In the genomic region with DNA sequence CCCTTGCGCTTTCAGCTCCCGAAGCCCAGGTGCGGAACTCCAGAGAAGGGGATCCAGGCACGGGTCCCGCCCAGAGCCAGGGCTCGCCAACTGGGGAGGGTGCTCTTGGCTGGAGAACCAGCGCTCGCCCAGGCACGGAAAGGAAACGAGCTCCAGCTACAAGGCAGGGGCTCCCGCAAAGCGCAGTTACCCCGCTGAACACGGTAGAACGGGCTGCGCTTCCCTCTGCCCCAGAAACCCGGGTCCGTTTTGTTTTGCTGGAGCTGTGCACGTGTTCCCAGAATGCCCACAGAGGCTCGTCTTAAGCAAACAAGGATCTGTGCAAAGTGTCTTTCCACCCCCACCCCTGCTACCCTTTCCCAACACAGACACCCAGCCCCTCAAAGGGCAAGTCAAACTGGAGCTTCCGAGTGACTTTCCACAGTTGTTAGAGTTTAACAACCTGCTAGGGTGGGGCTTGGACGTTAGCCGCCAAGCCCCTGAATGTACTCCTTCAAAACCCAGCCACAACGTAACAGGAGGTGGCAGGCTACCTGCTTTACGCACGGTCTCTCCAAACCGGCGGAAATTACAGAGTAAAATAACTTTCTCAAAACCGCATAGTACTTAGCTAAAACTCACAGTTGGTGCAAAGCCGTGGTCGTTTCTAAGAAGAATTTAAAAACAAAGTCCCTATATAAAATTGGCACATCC, we compare ENCODE assay signal across 8 cellular contexts. TPM values are rescaled to one million over a fixed set of nuclear protein-coding genes. Genes with fewer than 3 reads are reported as not detected.
A peak's percentile ranks its signal among the peaks of the same experiment; 100 is the strongest.
DNase-seq lines count a peak whose midpoint lies in the region; ATAC-seq and TF ChIP-seq lines count a peak whose summit lies in the region.

No MANE protein-coding gene starts in this region.

- H3K4me1 ChIP-seq in stomach: peaks cover 5 to 58% (median 29%) of the 10 kb centered on the region in 4 donors
- H3K4me1 ChIP-seq in Karpas-422 (ENCODE audit: low read length): no peaks in the 10 kb centered on the region

- H3K9me2 ChIP-seq in Karpas-422 (replicated peaks; ENCODE audit: insufficient read depth, low read length): no peaks in the 10 kb centered on the region

- TF ChIP-seq CTCF in AG10803 (conservative IDR thresholded peaks at IDR 0.05; ENCODE audit: low read length) (no peak), stomach (IDR thresholded peaks at IDR 0.05) (no peak)

- H3K4me1 Mint-ChIP-seq in activated T-cell treated with anti-CD3 and anti-CD28 coated beads, Interleukin-2, amount 50 U/mL, for 24 hours (ENCODE audit: low read depth): peaks cover 50% of the 10 kb centered on the region
- H3K4me1 Mint-ChIP-seq in naive B cell: peaks cover 26 to 45% (median 38%) of the 10 kb centered on the region in 3 donors

- H3K9me3 ChIP-seq in stomach (no peaks in the 10 kb centered on the region), Karpas-422 (ENCODE audit: low read length) (no peaks in the 10 kb centered on the region)

- peak overlapping the region; percentile 96 for H3K4me3 Mint-ChIP-seq in activated T-cell treated with anti-CD3 and anti-CD28 coated beads, Interleukin-2, amount 50 U/mL, for 24 hours
- H3K4me3 Mint-ChIP-seq in naive B cell: peak overlapping the region; percentile 94 to 100 (median 98)

- peak overlapping the region; percentile 58 for H3K4me3 ChIP-seq in AG10803 (ENCODE audit: low read length)
- peak overlapping the region; percentile 47 to 76 (median 61) for H3K4me3 ChIP-seq in stomach
- H3K4me3 ChIP-seq in Karpas-422 (ENCODE audit: low read length): no peak overlapping the region

- no peaks in the 10 kb centered on the region for H3K9me3 Mint-ChIP-seq in activated T-cell treated with anti-CD3 and anti-CD28 coated beads, Interleukin-2, amount 50 U/mL, for 24 hours
- H3K9me3 Mint-ChIP-seq in naive B cell: no peaks in the 10 kb centered on the region

- H3K36me3 ChIP-seq in stomach (no peaks in the 10 kb centered on the region), Karpas-422 (ENCODE audit: insufficient read depth, low read length) (no peaks in the 10 kb centered on the region)

- no peak overlapping the region for H2AFZ ChIP-seq in Karpas-422 (ENCODE audit: low read length)

- H3K27me3 ChIP-seq in stomach (no peaks in the 10 kb centered on the region), Karpas-422 (ENCODE audit: low read length) (no peaks in the 10 kb centered on the region)

- H3K27ac Mint-ChIP-seq in activated T-cell treated with anti-CD3 and anti-CD28 coated beads, Interleukin-2, amount 50 U/mL, for 24 hours: peak overlapping the region; percentile 95
- H3K27ac Mint-ChIP-seq in naive B cell: peak overlapping the region; percentile 84 to 98 (median 97)

- H4K20me1 ChIP-seq in Karpas-422 (ENCODE audit: insufficient read depth, low read depth, low read length): no peaks in the 10 kb centered on the region

- no peak overlapping the region for H3K4me2 ChIP-seq in Karpas-422 (ENCODE audit: low read depth, low read length, poor library complexity, severe bottlenecking)

- peak; percentile 24 for ATAC-seq in GM21576 (IDR thresholded peaks at IDR 0.05; ENCODE audit: unreplicated experiment)
- ATAC-seq in esophagus mucosa: peak; percentile 35
- peak; percentile 19 to 29 for ATAC-seq in naive B cell (ENCODE audit: low read depth in 2 of 2)

- 1 to 3% (median 1%) methylated on average over 23 to 31 of the region's 31 CpGs for WGBS in stomach, 5 donors

- intact Hi-C loops in stomach (cut with DNase I; ENCODE audit: low total_unique reads): no loop called here

- TF ChIP-seq EP300 in stomach (IDR thresholded peaks at IDR 0.05): no peak

- no peak for TF ChIP-seq POLR2A in stomach (IDR thresholded peaks at IDR 0.05)

- DNase-seq in AG10803 (ENCODE audit: low read depth): peak; percentile 8
- peak; percentile 77 for DNase-seq in NCI-H748 (lab: John Stamatoyannopoulos, UW; ENCODE audit: unreplicated experiment)
- DNase-seq in activated T-cell treated with anti-CD3 and anti-CD28 coated beads, Interleukin-2, amount 50 U/mL, for 24 hours: peak; percentile 73
- DNase-seq in naive B cell: peak; percentile 60
- DNase-seq in stomach: peak; percentile 49
- no peak for DNase-seq in Karpas-422

- no peaks in the 10 kb centered on the region for H3K27me3 Mint-ChIP-seq in activated T-cell treated with anti-CD3 and anti-CD28 coated beads, Interleukin-2, amount 50 U/mL, for 24 hours
- H3K27me3 Mint-ChIP-seq in naive B cell: no peaks in the 10 kb centered on the region

- H3K9ac ChIP-seq in Karpas-422 (ENCODE audit: low read length): no peak overlapping the region

- peaks cover 36% of the 10 kb centered on the region for H3K36me3 Mint-ChIP-seq in activated T-cell treated with anti-CD3 and anti-CD28 coated beads, Interleukin-2, amount 50 U/mL, for 24 hours (ENCODE audit: low read depth)
- no peaks in the 10 kb centered on the region for H3K36me3 Mint-ChIP-seq in naive B cell

- H3K27ac ChIP-seq in stomach (peak overlapping the region; percentile 62 to 89 (median 83)), Karpas-422 (ENCODE audit: low read length) (no peak overlapping the region)

- no peaks in the 10 kb centered on the region for H3K79me2 ChIP-seq in Karpas-422 (ENCODE audit: low read length)

RNA-seq across cellular contexts. Expression of a gene that starts 0.8 kb away (rescaled TPM):
- total RNA-seq in esophagus mucosa: 1.8 TPM
- 10 to 100 TPM in 5 of 6 donors, 1 to 10 TPM in 1; 8.9 to 21.2 (median 17.9) TPM for polyA plus RNA-seq in naive B cell (ENCODE audit: low read depth in 6 of 6)
- 10 to 100 TPM in 2 of 5 donors, 1 to 10 TPM in 2, not detected in 1; 3.0 to 50.2 (median 11.2) TPM for total RNA-seq in stomach
- 1 to 10 TPM; 1.1 to 1.4 (median 1.2) TPM for polyA plus RNA-seq in stomach
- total RNA-seq in Karpas-422 (2014; rRNA removed; shearing (Covaris generic); ENCODE audit: low replicate concordance): not detected in 2 replicates
